ENCODE assay signal across 5 cellular contexts in genomic region chr9:123530244-123530643, GRCh38.
"Had no signal": no experiment of that assay in that cellular context is flagged by ENCODE, and none has a peak within 500 bp of the region (broad histone marks: within the 10 kb centered on the region; RNA-seq: fewer than 3 reads in every experiment).

No MANE protein-coding gene starts in this region.

- DNase-seq: IMR-90, KBM-7, KG1 had no signal

- H3K27ac ChIP-seq: HL-60 had no signal

- FAIRE-seq: HTR-8/SVneo had no signal
